Comparison of ENCODE assay signal across 10 cellular contexts in the genomic region with DNA sequence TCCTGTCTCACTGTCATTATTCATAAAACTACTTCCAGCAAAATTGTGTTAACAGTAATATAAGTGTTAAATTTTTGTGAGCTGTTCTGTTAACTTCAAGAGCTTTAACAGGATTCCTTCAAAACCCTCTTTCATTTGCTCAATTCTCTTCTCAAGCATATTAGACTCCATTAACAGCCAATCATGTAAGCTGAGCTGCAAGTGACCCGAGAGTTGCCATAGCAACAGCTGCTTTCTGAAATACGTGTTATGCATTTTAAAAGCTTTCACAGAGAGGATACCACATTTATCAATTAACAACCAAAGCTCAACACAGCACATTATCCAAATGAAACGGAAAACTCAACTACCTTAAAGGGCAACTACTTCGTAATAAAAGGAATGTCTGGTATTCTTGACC.
A peak's percentile ranks its signal among the peaks of the same experiment; 100 is the strongest.
DNase-seq lines count a peak whose midpoint lies in the region; ATAC-seq, FAIRE-seq and TF ChIP-seq lines count a peak whose summit lies in the region.
"Had no signal": no experiment of that assay in that cellular context is flagged by ENCODE, and none has a peak within 500 bp of the region (broad histone marks: within the 10 kb centered on the region; RNA-seq: fewer than 3 reads in every experiment).

No MANE protein-coding gene starts in this region.

- TF ChIP-seq CTCF in endothelial cell of umbilical vein (IDR thresholded peaks at IDR 0.05; ENCODE audit: extremely low read depth in 1 of 2, insufficient read depth in 1 of 2, low read depth in 1 of 2, low read length in 2 of 2) (no peak), ascending aorta (IDR thresholded peaks at IDR 0.05) (no peak)

- DNase-seq in GM03348 (ENCODE audit: low spot score), result peak; percentile 54
- peak; percentile 74 for DNase-seq in NCI-H2196 treated with DMSO at 0.1 percent for 48 hours (lab: John Stamatoyannopoulos, UW; ENCODE audit: unreplicated experiment)
- peak; percentile 27 for DNase-seq in endothelial cell of umbilical vein (ENCODE audit: low read depth, low spot score)
- DNase-seq in posterior vena cava (ENCODE audit: low spot score), result no peak
- DNase-seq in ascending aorta (ENCODE audit: low spot score in 2 of 2), result no peak
- no peak for DNase-seq in CD4-positive, alpha-beta memory T cell

- H3K36me3 ChIP-seq in endothelial cell of umbilical vein (ENCODE audit: control insufficient read depth in 2 of 2, extremely low read depth in 1 of 2, insufficient read depth in 2 of 2, low read length in 2 of 2), result no peaks in the 10 kb centered on the region
- H3K36me3 ChIP-seq in neuron (ENCODE audit: insufficient read depth, low read length), result no peaks in the 10 kb centered on the region
- no peaks in the 10 kb centered on the region for H3K36me3 ChIP-seq in ascending aorta
- H3K36me3 ChIP-seq in CD4-positive, alpha-beta memory T cell (ENCODE audit: insufficient read depth, low read length), result no peaks in the 10 kb centered on the region

- H3K9me3 ChIP-seq in endothelial cell of umbilical vein (replicated peaks; ENCODE audit: control insufficient read depth, insufficient read depth, low read length) (peaks cover 4% of the 10 kb centered on the region), neuron (ENCODE audit: low read length) (peaks cover 5% of the 10 kb centered on the region), ascending aorta (peaks cover 0 to 8% of the 10 kb centered on the region in 2 donors)
- H3K9me3 ChIP-seq in CD4-positive, alpha-beta memory T cell (ENCODE audit: control insufficient read depth in 1 of 2, low read length in 2 of 2), result peaks cover 0 to 8% of the 10 kb centered on the region in 2 donors

- peaks cover 0 to 21% (median 10%) of the 10 kb centered on the region in 8 donors for H3K9me3 Mint-ChIP-seq in CD4-positive, alpha-beta memory T cell

- no peak overlapping the region for H3K9ac ChIP-seq in endothelial cell of umbilical vein (replicated peaks; ENCODE audit: extremely low read depth, insufficient read depth, low read length)

- no peak for ATAC-seq in GM19035 (IDR thresholded peaks at IDR 0.05; ENCODE audit: unreplicated experiment)

- peaks cover 20 to 42% (median 36%) of the 10 kb centered on the region in 4 donors for H3K4me1 Mint-ChIP-seq in CD4-positive, alpha-beta memory T cell

- intact Hi-C loops in endothelial cell of umbilical vein (cut with micrococcal nuclease) (no loop called here), posterior vena cava (cut with DNase I) (no loop called here), ascending aorta (cut with DNase I) (no loop called here)
- intact Hi-C loops in CD4-positive, alpha-beta memory T cell (cut with micrococcal nuclease), result no loop called here

- no peak for TF ChIP-seq POLR2A in endothelial cell of umbilical vein (IDR thresholded peaks at IDR 0.05; ENCODE audit: low read depth, low read length)

- H3K27me3 ChIP-seq in endothelial cell of umbilical vein (ENCODE audit: control insufficient read depth in 2 of 2, insufficient read depth in 2 of 2, low read length in 2 of 2) (no peaks in the 10 kb centered on the region), neuron (ENCODE audit: insufficient read depth, low read length) (no peaks in the 10 kb centered on the region), ascending aorta (no peaks in the 10 kb centered on the region)
- H3K27me3 ChIP-seq in CD4-positive, alpha-beta memory T cell (ENCODE audit: insufficient read depth, low read length), result no peaks in the 10 kb centered on the region

- no peak overlapping the region for H3K27ac ChIP-seq in endothelial cell of umbilical vein (ENCODE audit: insufficient read depth, low read depth, low read length)
- H3K27ac ChIP-seq in ascending aorta, result no peak overlapping the region
- no peak overlapping the region for H3K27ac ChIP-seq in CD4-positive, alpha-beta memory T cell (ENCODE audit: low read depth, low read length)
- H3K27ac ChIP-seq: coronary artery had no signal

- peaks cover 15 to 27% of the 10 kb centered on the region in 2 donors for H3K36me3 Mint-ChIP-seq in CD4-positive, alpha-beta memory T cell

- no peaks in the 10 kb centered on the region for H3K4me1 ChIP-seq in endothelial cell of umbilical vein (ENCODE audit: control insufficient read depth, extremely low read depth, insufficient read depth, low read length)
- H3K4me1 ChIP-seq in neuron (ENCODE audit: insufficient read depth, low read length), result peaks cover 27% of the 10 kb centered on the region
- H3K4me1 ChIP-seq in ascending aorta, result peaks cover 0 to 4% of the 10 kb centered on the region in 2 donors
- H3K4me1 ChIP-seq in CD4-positive, alpha-beta memory T cell (ENCODE audit: insufficient read depth, low read length), result peaks cover 1% of the 10 kb centered on the region

- H3K4me2 ChIP-seq in endothelial cell of umbilical vein (ENCODE audit: insufficient read depth, low read length), result no peak overlapping the region

- H3K79me2 ChIP-seq in endothelial cell of umbilical vein (ENCODE audit: control insufficient read depth, insufficient read depth, low read length), result peaks cover 79% of the 10 kb centered on the region

- no peaks in the 10 kb centered on the region for H3K27me3 Mint-ChIP-seq in CD4-positive, alpha-beta memory T cell

- POLR2A ChIA-PET in endothelial cell of umbilical vein (lab: Charles Lee), result no interaction called here
- POLR2A ChIA-PET in CD4-positive, alpha-beta memory T cell (lab: Charles Lee; ENCODE audit: partially characterized antibody), result no interaction called here

- no peak overlapping the region for H3K4me3 ChIP-seq in endothelial cell of umbilical vein (replicated peaks in 1 of 3; ENCODE audit: insufficient read depth in 1 of 3, low read depth in 1 of 3, low read length in 3 of 3)
- peak overlapping the region; percentile 39 for H3K4me3 ChIP-seq in neuron (ENCODE audit: low read length)
- H3K4me3 ChIP-seq in ascending aorta, result no peak overlapping the region
- no peak overlapping the region for H3K4me3 ChIP-seq in CD4-positive, alpha-beta memory T cell (ENCODE audit: low read length in 2 of 2)
- H3K4me3 ChIP-seq: coronary artery had no signal

- BruUV-seq in endothelial cell of umbilical vein (replicated peaks; lab: Mats Ljungman, UMichigan), result no TSS peak

- CTCF ChIA-PET in endothelial cell of umbilical vein (lab: Charles Lee), result interaction anchor here (0.9 to 2.0 kb wide), 2 partner anchors 9 to 93 kb away, joined by 3 to 5 read pairs; a partner anchor contains a TSS
- CTCF ChIA-PET in CD4-positive, alpha-beta memory T cell (lab: Charles Lee; ENCODE audit: partially characterized antibody), result no interaction called here

- FAIRE-seq in endothelial cell of umbilical vein (lab: Jason Lieb, UNC), result no peak

- dilution Hi-C loops in endothelial cell of umbilical vein (cut with MboI; ENCODE audit: extremely low pct_ligation_motif_present, low sequenced_read_pairs), result no loop called here

- H3K27ac Mint-ChIP-seq in CD4-positive, alpha-beta memory T cell, result no peak overlapping the region
- H3K27ac Mint-ChIP-seq: T-helper 1 cell treated with Interleukin-12 subunit alpha and Interleukin-12 subunit beta and Interleukin-4 antibody, amounts not matched to agents 30 μg/mL and 1 μg/mL, for 36 hours had no signal

- H2AFZ ChIP-seq in endothelial cell of umbilical vein (ENCODE audit: low read depth, low read length) (no peak overlapping the region), neuron (ENCODE audit: low read depth, low read length) (peak overlapping the region; percentile 71)

- no peaks in the 10 kb centered on the region for H3K9me1 ChIP-seq in endothelial cell of umbilical vein (replicated peaks; ENCODE audit: control insufficient read depth, extremely low read depth, insufficient read depth, low read length)

- H3K4me3 Mint-ChIP-seq in CD4-positive, alpha-beta memory T cell, result no peak overlapping the region
- H3K4me3 Mint-ChIP-seq: T-helper 1 cell treated with Interleukin-12 subunit alpha and Interleukin-12 subunit beta and Interleukin-4 antibody, amounts not matched to agents 30 μg/mL and 1 μg/mL, for 36 hours had no signal

- peaks cover 9% of the 10 kb centered on the region for H4K20me1 ChIP-seq in endothelial cell of umbilical vein (replicated peaks; ENCODE audit: control insufficient read depth, extremely low read depth, insufficient read depth, low read length)

TF ChIP-seq in endothelial cell of umbilical vein, 7 proteins besides CTCF, POLR2A, EP300 and RAD21:
- TF ChIP-seq, protein P1, sequence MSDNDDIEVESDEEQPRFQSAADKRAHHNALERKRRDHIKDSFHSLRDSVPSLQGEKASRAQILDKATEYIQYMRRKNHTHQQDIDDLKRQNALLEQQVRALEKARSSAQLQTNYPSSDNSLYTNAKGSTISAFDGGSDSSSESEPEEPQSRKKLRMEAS (IDR thresholded peaks at IDR 0.05; ENCODE audit: insufficient read depth, insufficient read length), result no peak
- TF ChIP-seq JUN (IDR thresholded peaks at IDR 0.05; ENCODE audit: borderline replicate concordance, insufficient read depth, insufficient read length, low read depth), result no peak
- TF ChIP-seq POLR2AphosphoS5 (IDR thresholded peaks at IDR 0.05; ENCODE audit: insufficient read depth, low read depth, low read length), result no peak
- no peak for TF ChIP-seq FOS (IDR thresholded peaks at IDR 0.05; ENCODE audit: borderline replicate concordance, insufficient read depth, low read length)
- TF ChIP-seq GATA2 (IDR thresholded peaks at IDR 0.05; ENCODE audit: insufficient read depth, insufficient read length, low read depth, low read length), result no peak
- no peak for TF ChIP-seq EZH2 (IDR thresholded peaks at IDR 0.05; ENCODE audit: borderline replicate concordance, low read depth, low read length, severe bottlenecking)
- no peak for TF ChIP-seq MYC (IDR thresholded peaks at IDR 0.05; ENCODE audit: low read depth, low read length)

Comparison
In these comparisons a context has a peak if more than half of its experiments do, and no peak if none do; other contexts are left out.
1. DNase-seq: peak in GM03348 (single experiment), NCI-H2196 treated with DMSO at 0.1 percent for 48 hours (single experiment) and endothelial cell of umbilical vein (single experiment); none in posterior vena cava (single experiment), ascending aorta (0 of 2) and CD4-positive, alpha-beta memory T cell (0 of 5).